Comparison of ENCODE assay signal across 15 cellular contexts in genomic region chr14:93041002-93041401, GRCh38.
DNase-seq lines count a peak whose midpoint lies in the region; ATAC-seq and TF ChIP-seq lines count a peak whose summit lies in the region.
"Had no signal": no experiment of that assay in that cellular context is flagged by ENCODE, and none has a peak within 500 bp of the region (broad histone marks: within the 10 kb centered on the region; RNA-seq: fewer than 3 reads in every experiment).

No MANE protein-coding gene starts in this region.

- H3K4me3 Mint-ChIP-seq in Caco-2 (ENCODE audit: unreplicated experiment) (no peak overlapping the region), T-cell (no peak overlapping the region)

- DNase-seq in Caco-2 (no peak), T-cell (no peak), esophagus squamous epithelium (lab: John Stamatoyannopoulos, UW) (no peak), hippocampal formation (lab: John Stamatoyannopoulos, UW) (no peak), mesenteric fat pad (ENCODE audit: low spot score) (no peak), midbrain (lab: John Stamatoyannopoulos, UW) (no peak), KBM-7 (no peak)
- DNase-seq: activated CD4-positive, alpha-beta T cell treated with anti-CD3 and anti-CD28 coated beads for 4 hours; activated gamma-delta T cell treated with Interleukin-2 at 50 U/mL for 16 hours; colonic mucosa; mesenchymal stem cell; NCI-H187 treated with DMSO at 0.1 percent for 48 hours had no signal

- H3K4me1 Mint-ChIP-seq in Caco-2 (ENCODE audit: low read depth, unreplicated experiment): peaks cover 48% of the 10 kb centered on the region
- H3K4me1 Mint-ChIP-seq in T-cell: peaks cover 41 to 52% (median 52%) of the 10 kb centered on the region in 3 donors

- H3K9me3 ChIP-seq in Caco-2 (no peaks in the 10 kb centered on the region), esophagus squamous epithelium (no peaks in the 10 kb centered on the region), skeletal muscle tissue (ENCODE audit: control insufficient read depth in 3 of 3, low read length in 3 of 3) (no peaks in the 10 kb centered on the region)
- H3K9me3 ChIP-seq: colonic mucosa, gastrocnemius medialis had no signal

- TF ChIP-seq POLR2A in esophagus squamous epithelium (IDR thresholded peaks at IDR 0.05): no peak

- CTCF ChIA-PET in Caco-2 (lab: Charles Lee) (no interaction called here), T-cell (lab: Charles Lee) (interaction anchor here in 1 of 2 donors (0.5 kb wide), 1 partner anchor 70 kb away, joined by 3 read pairs; no protein-coding TSS in a partner anchor)

- WGBS in esophagus squamous epithelium, 2 donors: 83 to 92% methylated on average over 3 to 5 of the region's 5 CpGs

- TF ChIP-seq CTCF in Caco-2 (IDR thresholded peaks at IDR 0.05; ENCODE audit: insufficient read depth in 1 of 2, low read depth in 1 of 2, low read length in 1 of 2, severe bottlenecking in 1 of 2, unreplicated experiment in 1 of 2) (no peak), esophagus squamous epithelium (IDR thresholded peaks at IDR 0.05) (no peak)

- H3K9me3 Mint-ChIP-seq in Caco-2 (ENCODE audit: unreplicated experiment) (no peaks in the 10 kb centered on the region), T-cell (no peaks in the 10 kb centered on the region)

- H3K4me1 ChIP-seq in Caco-2 (peaks cover 77% of the 10 kb centered on the region), esophagus squamous epithelium (peaks cover 19 to 97% (median 68%) of the 10 kb centered on the region in 3 donors), skeletal muscle tissue (ENCODE audit: control insufficient read depth in 3 of 3, insufficient read depth in 3 of 3, low read length in 3 of 3) (peaks cover 37 to 49% (median 37%) of the 10 kb centered on the region in 3 donors)

- H3K27ac Mint-ChIP-seq in Caco-2 (ENCODE audit: unreplicated experiment): peak overlapping the region; percentile 90
- H3K27ac Mint-ChIP-seq in T-cell: peak overlapping the region; percentile 39 to 74

- H3K36me3 Mint-ChIP-seq in Caco-2 (ENCODE audit: insufficient read depth, unreplicated experiment): peaks cover 16% of the 10 kb centered on the region
- H3K36me3 Mint-ChIP-seq in T-cell: no peaks in the 10 kb centered on the region

- H3K9ac ChIP-seq in skeletal muscle tissue (ENCODE audit: low read depth in 1 of 3, low read length in 3 of 3): peak overlapping the region in 2 of 3 donors; percentile 32 to 33

- POLR2A ChIA-PET in Caco-2 (lab: Charles Lee): interaction anchor here (0.7 kb wide), 1 partner anchor 31 kb away, joined by 4 read pairs; no protein-coding TSS in a partner anchor
- POLR2A ChIA-PET in T-cell (lab: Charles Lee): interaction anchor here in 1 of 2 donors (0.7 kb wide), 1 partner anchor 68 kb away, joined by 3 read pairs; no protein-coding TSS in a partner anchor

- no peak overlapping the region for H3K4me3 ChIP-seq in Caco-2 (ENCODE audit: low read depth, low read length)
- H3K4me3 ChIP-seq in esophagus squamous epithelium: no peak overlapping the region
- no peak overlapping the region for H3K4me3 ChIP-seq in skeletal muscle tissue (ENCODE audit: low read length in 3 of 3)
- H3K4me3 ChIP-seq: colonic mucosa, gastrocnemius medialis, skin epidermis had no signal

- H3K36me3 ChIP-seq in Caco-2 (ENCODE audit: control insufficient read depth, insufficient read depth, low read length) (no peaks in the 10 kb centered on the region), esophagus squamous epithelium (no peaks in the 10 kb centered on the region), skeletal muscle tissue (ENCODE audit: control insufficient read depth in 3 of 3, insufficient read depth in 3 of 3, low read length in 3 of 3) (no peaks in the 10 kb centered on the region)
- H3K36me3 ChIP-seq: colonic mucosa, gastrocnemius medialis had no signal

- peak overlapping the region; percentile 35 to 87 (median 76) for H3K27ac ChIP-seq in esophagus squamous epithelium
- H3K27ac ChIP-seq in skeletal muscle tissue (ENCODE audit: low read depth, low read length): no peak overlapping the region

- ATAC-seq in T-cell (replicated peaks in 1 of 4): no peak

- H3K27me3 Mint-ChIP-seq in Caco-2 (ENCODE audit: insufficient read depth, unreplicated experiment): no peaks in the 10 kb centered on the region
- H3K27me3 Mint-ChIP-seq in T-cell: no peaks in the 10 kb centered on the region

- intact Hi-C loops in Caco-2 (cut with micrococcal nuclease; ENCODE audit: unreplicated experiment): no loop called here
- intact Hi-C loops in esophagus squamous epithelium (cut with DNase I): no loop called here

- H3K27me3 ChIP-seq in Caco-2 (replicated peaks; ENCODE audit: control insufficient read depth, insufficient read depth, low read length) (no peaks in the 10 kb centered on the region), esophagus squamous epithelium (no peaks in the 10 kb centered on the region), skeletal muscle tissue (ENCODE audit: control insufficient read depth in 3 of 3, insufficient read depth in 3 of 3, low read length in 3 of 3) (no peaks in the 10 kb centered on the region)
- H3K27me3 ChIP-seq: colonic mucosa, gastrocnemius medialis had no signal

- BruUV-seq in Caco-2 (replicated peaks; lab: Mats Ljungman, UMichigan): no TSS peak

- in situ Hi-C loops in KBM-7 (cut with MboI; ENCODE audit: low pct_unique_long_range_greater_than_20kb, low sequenced_read_pairs): no loop called here
